ENCODE assay signal across 2 cellular contexts in genomic region chr4:88442636-88443260, GRCh38.
TF ChIP-seq lines count a peak whose summit lies in the region.

No MANE protein-coding gene starts in this region.

TF ChIP-seq in Ishikawa, 13 proteins besides CTCF, POLR2A, EP300 and RAD21:
- TF ChIP-seq TCF12 (IDR thresholded peaks at IDR 0.05; ENCODE audit: low read depth) (peak; percentile 59; the same call in 1 of the 2 replicates), CREB1 (IDR thresholded peaks at IDR 0.05; ENCODE audit: low read depth) (no peak), YY1 (IDR thresholded peaks at IDR 0.05; ENCODE audit: low read depth) (no peak), FOXM1 (IDR thresholded peaks at IDR 0.05; ENCODE audit: borderline replicate concordance, low read depth) (no peak), USF1 (IDR thresholded peaks at IDR 0.05) (peak; percentile 27; the same call in 1 of the 2 replicates), MAX (IDR thresholded peaks at IDR 0.05) (no peak), TEAD4 (IDR thresholded peaks at IDR 0.05) (peak; percentile 82), REST (IDR thresholded peaks at IDR 0.05; ENCODE audit: low read depth) (no peak), CEBPB (IDR thresholded peaks at IDR 0.05) (no peak), TAF1 (IDR thresholded peaks at IDR 0.05; ENCODE audit: low read depth) (no peak), EGR1 (IDR thresholded peaks at IDR 0.05) (no peak), ZBTB7A (IDR thresholded peaks at IDR 0.05; ENCODE audit: low read depth) (peak; percentile 73; the same call in 1 of the 2 replicates), NFIC (IDR thresholded peaks at IDR 0.05) (peak; percentile 58)

TF ChIP-seq in K562, 482 proteins besides CTCF, POLR2A, EP300 and RAD21:
- no peak for TF ChIP-seq MEF2A (IDR thresholded peaks at IDR 0.05; ENCODE audit: control insufficient read depth, low read depth, low read length)
- peak; percentile 21 for TF ChIP-seq NFYB (IDR thresholded peaks at IDR 0.05; ENCODE audit: extremely low read depth, insufficient read length)
- TF ChIP-seq PHB2 (IDR thresholded peaks at IDR 0.05; ENCODE audit: low read depth), result no peak
- peak; percentile 73 for TF ChIP-seq NFIC (IDR thresholded peaks at IDR 0.05)
